In the genomic region with DNA sequence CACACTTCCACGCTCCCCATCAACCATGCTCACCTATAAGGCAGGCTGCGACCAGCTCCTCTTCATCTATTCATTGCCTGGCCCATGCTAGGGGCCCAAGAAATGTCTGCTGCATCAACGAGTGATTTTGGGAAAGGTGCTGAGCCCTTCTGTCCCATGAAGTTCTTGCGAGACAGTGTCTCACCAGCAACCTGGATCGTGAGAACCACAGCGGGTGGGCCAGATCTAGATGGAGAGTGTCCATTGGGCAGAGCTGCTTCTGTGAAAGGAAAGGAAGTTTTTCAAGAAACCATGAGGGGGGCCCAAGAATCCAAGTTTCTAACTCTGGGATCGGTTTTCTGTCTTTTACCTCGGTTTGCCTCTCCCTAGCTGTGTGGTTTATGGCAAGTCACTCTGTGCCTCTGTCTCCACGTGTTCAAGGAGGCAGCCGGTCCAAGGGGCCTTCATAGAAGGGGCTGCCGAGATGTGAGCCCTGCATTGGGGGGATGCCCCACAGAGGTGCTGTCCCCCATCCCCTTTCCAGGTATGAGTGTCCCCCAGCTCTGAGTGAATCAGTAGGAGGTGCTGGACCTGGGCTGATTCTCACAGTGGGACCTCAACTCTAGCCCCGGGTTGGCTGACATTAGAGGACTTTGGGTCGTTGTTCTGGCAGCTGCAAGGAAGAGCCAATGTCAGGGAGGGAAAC, we compare ENCODE assay signal across 20 cellular contexts. TPM values are rescaled to one million over a fixed set of nuclear protein-coding genes. Genes with fewer than 3 reads are reported as not detected.
DNase-seq lines count a peak whose midpoint lies in the region; ATAC-seq and TF ChIP-seq lines count a peak whose summit lies in the region.
"Had no signal": no experiment of that assay in that cellular context is flagged by ENCODE, and none has a peak within 500 bp of the region (broad histone marks: within the 10 kb centered on the region; RNA-seq: fewer than 3 reads in every experiment).

No MANE protein-coding gene starts in this region.

- peak; percentile 47 for DNase-seq in activated CD8-positive, alpha-beta memory T cell treated with anti-CD3 and anti-CD28 coated beads for 24 hours
- no peak for DNase-seq in activated CD8-positive, alpha-beta memory T cell treated with anti-CD3 and anti-CD28 coated beads, Interleukin-2, amount 50 U/mL, for 4 hours
- DNase-seq in H7 (peak; percentile 16), endodermal cell (peak; percentile 47), osteocyte (ENCODE audit: extremely low spot score, unreplicated experiment) (peak; percentile 53), left colon (no peak), A172 (ENCODE audit: low spot score) (no peak)
- no peak for DNase-seq in stimulated activated naive CD8-positive, alpha-beta T cell treated with anti-CD3 and anti-CD28 coated beads, Interleukin-15, Interleukin-2, amounts not matched to agents 100 U/mL and 50 U/mL, for 24 hours
- DNase-seq: CD8-positive, alpha-beta memory T cell; DMS79; HCEC 1CT; Kasumi-1; MM.1S; NCI-H1092 treated with DMSO at 0.1 percent for 48 hours; NCI-H2081 treated with DMSO at 0.1 percent for 48 hours; NCI-H510A; NCI-H774; PC-3 had no signal

- no peaks in the 10 kb centered on the region for H3K36me3 Mint-ChIP-seq in endodermal cell (ENCODE audit: low read depth)
- no peaks in the 10 kb centered on the region for H3K36me3 Mint-ChIP-seq in osteocyte (ENCODE audit: unreplicated experiment)
- H3K36me3 Mint-ChIP-seq: IgD-negative memory B cell had no signal

- no peak overlapping the region for H3K4me3 ChIP-seq in H7 (ENCODE audit: insufficient read depth, low read depth, low read length)
- no peak overlapping the region for H3K4me3 ChIP-seq in endodermal cell (ENCODE audit: low read length)
- H3K4me3 ChIP-seq: BLaER1 had no signal

- H3K4me1 Mint-ChIP-seq in endodermal cell = peaks cover 13% of the 10 kb centered on the region
- peaks cover 55% of the 10 kb centered on the region for H3K4me1 Mint-ChIP-seq in osteocyte (ENCODE audit: unreplicated experiment)

- no peaks in the 10 kb centered on the region for H3K9me3 ChIP-seq in endodermal cell (ENCODE audit: control insufficient read depth, low read length)
- H3K9me3 ChIP-seq: BLaER1 had no signal

- no peak for ATAC-seq in stimulated activated naive CD8-positive, alpha-beta T cell treated with anti-CD3 and anti-CD28 coated beads, Interleukin-15, Interleukin-2, amounts not matched to agents 100 U/mL and 50 U/mL, for 24 hours
- ATAC-seq in left colon = no peak
- ATAC-seq: PC-3 had no signal

- H3K9ac ChIP-seq in endodermal cell (ENCODE audit: extremely low read depth, low read length, poor library complexity, severe bottlenecking) = no peak overlapping the region
- H3K9ac ChIP-seq: BLaER1 had no signal

- H3K4me3 Mint-ChIP-seq in endodermal cell (no peak overlapping the region), osteocyte (ENCODE audit: unreplicated experiment) (no peak overlapping the region)
- H3K4me3 Mint-ChIP-seq: CD8-positive, alpha-beta memory T cell; IgD-negative memory B cell had no signal

- no peak overlapping the region for H3K27ac ChIP-seq in endodermal cell (ENCODE audit: low read depth, low read length)
- H3K27ac ChIP-seq: BLaER1 had no signal

- no peak for TF ChIP-seq CTCF in endodermal cell (conservative IDR thresholded peaks at IDR 0.05)
- no peak for TF ChIP-seq CTCF in osteocyte (IDR thresholded peaks at IDR 0.05)

- 86 to 87% methylated on average over 9 to 13 of the region's 13 CpGs for WGBS in endodermal cell (ENCODE audit: insufficient coverage in 1 of 2, insufficient read length in 1 of 2), 2 experiments

- no peaks in the 10 kb centered on the region for H3K36me3 ChIP-seq in H7 (replicated peaks; ENCODE audit: control insufficient read depth, insufficient read depth, low read length)
- H3K36me3 ChIP-seq in endodermal cell (ENCODE audit: control insufficient read depth, insufficient read depth, low read length) = no peaks in the 10 kb centered on the region
- H3K36me3 ChIP-seq: BLaER1 had no signal

- peaks cover 14% of the 10 kb centered on the region for H3K4me1 ChIP-seq in endodermal cell (ENCODE audit: control insufficient read depth, insufficient read depth, low read length)

- intact Hi-C loops in left colon (cut with DNase I, micrococcal nuclease) = no loop called here

- no peaks in the 10 kb centered on the region for H3K9me3 Mint-ChIP-seq in endodermal cell
- no peaks in the 10 kb centered on the region for H3K9me3 Mint-ChIP-seq in osteocyte (ENCODE audit: unreplicated experiment)
- H3K9me3 Mint-ChIP-seq: CD8-positive, alpha-beta memory T cell; IgD-negative memory B cell had no signal

- H3K27me3 ChIP-seq in H7 (ENCODE audit: control insufficient read depth, insufficient read depth, low read length) (0 out of 2 replicates have a peak, but pooled peaks cover 2% of the 10 kb centered on the region), endodermal cell (ENCODE audit: control insufficient read depth, insufficient read depth, low read length, poor library complexity, severe bottlenecking) (no peaks in the 10 kb centered on the region)
- H3K27me3 ChIP-seq: BLaER1 had no signal

- H3K27ac Mint-ChIP-seq in endodermal cell = no peak overlapping the region
- H3K27ac Mint-ChIP-seq in osteocyte (ENCODE audit: unreplicated experiment) = no peak overlapping the region
- H3K27ac Mint-ChIP-seq: IgD-negative memory B cell had no signal

- H3K27me3 Mint-ChIP-seq in endodermal cell (ENCODE audit: insufficient read depth) (peaks cover 14% of the 10 kb centered on the region), osteocyte (ENCODE audit: unreplicated experiment) (no peaks in the 10 kb centered on the region)
- H3K27me3 Mint-ChIP-seq: IgD-negative memory B cell had no signal

RNA-seq across cellular contexts. Expression of gene PADI1, which starts 8.3 kb away (rescaled TPM):
- total RNA-seq in H7 (2014; rRNA removed; shearing (Covaris generic)) = 0.07 and 0.45 TPM in 2 replicates
- under 1 TPM in 1 of 2 donors, not detected in 1; 0.13 TPM for total RNA-seq in endodermal cell
- 0.07 TPM for polyA plus RNA-seq in endodermal cell (2013, experiment 1 of 2)
- polyA plus RNA-seq in endodermal cell (2013, experiment 2 of 2) = not detected
- 1.2 and 1.7 TPM in 2 replicates for total RNA-seq in osteocyte
- under 1 TPM; 0.27 to 0.47 TPM for total RNA-seq in left colon
- total RNA-seq in A172 (2014; rRNA removed; shearing (Covaris generic)) = 1.7 and 3.5 TPM in 2 replicates
- total RNA-seq: CD8-positive, alpha-beta memory T cell had no signal
- polyA plus RNA-seq: CD8-positive, alpha-beta memory T cell; IgD-negative memory B cell had no signal

RNA-seq across cellular contexts. Expression of gene PADI3, which starts 52.3 kb away (rescaled TPM):
- total RNA-seq in H7 (2014; rRNA removed; shearing (Covaris generic)) = 1.2 and 4.1 TPM in 2 replicates
- under 1 TPM; 0.29 to 0.33 TPM for total RNA-seq in endodermal cell
- polyA plus RNA-seq in endodermal cell (2013, experiment 1 of 2) = 0.61 TPM
- polyA plus RNA-seq in endodermal cell (2013, experiment 2 of 2) = 0.70 TPM
- 0.39 and 0.73 TPM in 2 replicates for total RNA-seq in osteocyte
- not detected for total RNA-seq in left colon
- 2.1 and 5.4 TPM in 2 replicates for total RNA-seq in A172 (2014; rRNA removed; shearing (Covaris generic))
- total RNA-seq: CD8-positive, alpha-beta memory T cell had no signal
- polyA plus RNA-seq: CD8-positive, alpha-beta memory T cell; IgD-negative memory B cell had no signal

Comparison
In these comparisons a context has a peak if more than half of its experiments do, and no peak if none do; other contexts are left out.
1. DNase-seq: peak in activated CD8-positive, alpha-beta memory T cell treated with anti-CD3 and anti-CD28 coated beads for 24 hours (single experiment), H7 (single experiment), endodermal cell (single experiment) and osteocyte (single experiment); none in activated CD8-positive, alpha-beta memory T cell treated with anti-CD3 and anti-CD28 coated beads, Interleukin-2, amount 50 U/mL, for 4 hours (single experiment), stimulated activated naive CD8-positive, alpha-beta T cell treated with anti-CD3 and anti-CD28 coated beads, Interleukin-15, Interleukin-2, amounts not matched to agents 100 U/mL and 50 U/mL, for 24 hours (single experiment), left colon (0 of 2) and A172 (single experiment).